Comparison of ENCODE assay signal across 16 cellular contexts in the genomic region with DNA sequence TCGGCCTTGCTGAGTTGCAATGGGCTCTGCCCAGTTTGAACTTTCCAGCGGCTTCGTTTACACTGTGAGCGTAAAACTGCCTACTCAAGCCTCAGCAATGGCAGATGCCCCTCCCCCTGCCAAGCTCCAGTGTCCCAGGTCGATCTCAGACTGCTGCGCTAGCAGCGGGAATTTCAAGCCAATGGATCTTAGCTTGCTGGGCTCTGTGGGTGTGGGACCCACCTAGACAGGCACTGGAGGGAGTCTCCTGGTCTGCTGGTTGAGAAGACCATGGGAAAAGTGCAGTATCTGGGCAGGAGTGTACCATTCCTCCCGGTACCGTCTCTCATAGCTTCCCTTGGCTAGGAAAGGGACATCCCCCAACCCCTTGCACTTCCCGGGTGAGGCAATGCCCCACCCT.
DNase-seq lines count a peak whose midpoint lies in the region; ATAC-seq and TF ChIP-seq lines count a peak whose summit lies in the region.
"Had no signal": no experiment of that assay in that cellular context is flagged by ENCODE, and none has a peak within 500 bp of the region (broad histone marks: within the 10 kb centered on the region; RNA-seq: fewer than 3 reads in every experiment).

No MANE protein-coding gene starts in this region.

- peak; percentile 46 for DNase-seq in ELF-1 (ENCODE audit: low read depth, low spot score)
- DNase-seq in hepatocyte (ENCODE audit: low spot score): no peak
- DNase-seq in nephron progenitor cell: no peak
- DNase-seq in thyroid gland: no peak
- no peak for DNase-seq in gastrocnemius medialis
- no peak for DNase-seq in stimulated activated CD4-positive, alpha-beta T cell treated with anti-CD3 and anti-CD28 coated beads, Interleukin-12 subunit alpha, Interleukin-12 subunit beta, amount 100 ng/mL, for 4 hours
- DNase-seq: AML-193, Calu3, DND-41, GOT3, NCI-H1436, NCI-H2227 treated with DMSO at 0.1 percent for 48 hours, NCI-H69, SK-N-SH had no signal

- H3K27ac ChIP-seq in HUES48 (ENCODE audit: low read depth, low read length): no peak overlapping the region
- H3K27ac ChIP-seq in hepatocyte: no peak overlapping the region
- H3K27ac ChIP-seq in thyroid gland: no peak overlapping the region
- no peak overlapping the region for H3K27ac ChIP-seq in gastrocnemius medialis

- no peaks in the 10 kb centered on the region for H3K36me3 Mint-ChIP-seq in nephron progenitor cell (ENCODE audit: low read depth)

- peak overlapping the region; percentile 23 for H3K4me3 Mint-ChIP-seq in nephron progenitor cell

- H3K4me3 ChIP-seq in HUES48 (ENCODE audit: low read depth, low read length): peak overlapping the region; percentile 57
- no peak overlapping the region for H3K4me3 ChIP-seq in hepatocyte
- H3K4me3 ChIP-seq in thyroid gland (replicated peaks in 1 of 3): no peak overlapping the region
- H3K4me3 ChIP-seq in gastrocnemius medialis: no peak overlapping the region

- intact Hi-C loops in thyroid gland (cut with DNase I) (no loop called here), gastrocnemius medialis (cut with DNase I; ENCODE audit: low total_unique reads) (no loop called here)

- H3K9me3 ChIP-seq in HUES48 (ENCODE audit: control insufficient read depth, insufficient read depth, low read length) (no peaks in the 10 kb centered on the region), hepatocyte (ENCODE audit: low read depth) (no peaks in the 10 kb centered on the region), thyroid gland (no peaks in the 10 kb centered on the region), gastrocnemius medialis (peaks cover 0 to 4% (median 0%) of the 10 kb centered on the region in 3 donors)
- H3K9me3 ChIP-seq: SK-N-SH had no signal

- peaks cover 6% of the 10 kb centered on the region; the same call in 1 of the 2 replicates for H3K4me1 ChIP-seq in HUES48 (ENCODE audit: control insufficient read depth, insufficient read depth, low read length)
- H3K4me1 ChIP-seq in hepatocyte (ENCODE audit: insufficient read depth): no peaks in the 10 kb centered on the region
- H3K4me1 ChIP-seq in thyroid gland: no peaks in the 10 kb centered on the region
- H3K4me1 ChIP-seq in gastrocnemius medialis: no peaks in the 10 kb centered on the region

- in situ Hi-C loops in gastrocnemius medialis (cut with MboI; ENCODE audit: low sequenced_read_pairs in 4 of 4): no loop called here

- peaks cover 8% of the 10 kb centered on the region for H3K27me3 Mint-ChIP-seq in nephron progenitor cell (ENCODE audit: low read depth, poor library complexity)

- TF ChIP-seq POLR2A in thyroid gland (IDR thresholded peaks at IDR 0.05) (no peak), gastrocnemius medialis (IDR thresholded peaks at IDR 0.05) (no peak)

- H3K9me3 Mint-ChIP-seq in nephron progenitor cell: peaks cover 26% of the 10 kb centered on the region

- WGBS in hepatocyte (ENCODE audit: low lambda C conversion rate, missing lambda C conversion rate): 53% methylated on average over 10 of the region's 10 CpGs
- 64 to 66% methylated on average over 6 to 8 of the region's 10 CpGs for WGBS in thyroid gland, 2 donors

- ATAC-seq in gastrocnemius medialis: no peak
- ATAC-seq: Right ventricle myocardium inferior had no signal

- no peaks in the 10 kb centered on the region for H3K27me3 ChIP-seq in HUES48 (ENCODE audit: control insufficient read depth, insufficient read depth, low read length)
- H3K27me3 ChIP-seq in hepatocyte: no peaks in the 10 kb centered on the region
- no peaks in the 10 kb centered on the region for H3K27me3 ChIP-seq in thyroid gland
- peaks cover 0 to 4% (median 0%) of the 10 kb centered on the region in 3 donors for H3K27me3 ChIP-seq in gastrocnemius medialis

- no peak for TF ChIP-seq CTCF in hepatocyte (IDR thresholded peaks at IDR 0.05; ENCODE audit: poor library complexity)
- TF ChIP-seq CTCF in nephron progenitor cell (IDR thresholded peaks at IDR 0.05): no peak
- no peak for TF ChIP-seq CTCF in thyroid gland (IDR thresholded peaks at IDR 0.05)
- TF ChIP-seq CTCF in gastrocnemius medialis (IDR thresholded peaks at IDR 0.05 in 4 of 5, conservative IDR thresholded peaks at IDR 0.05 in 1 of 5): no peak

- H3K4me1 Mint-ChIP-seq in nephron progenitor cell: no peaks in the 10 kb centered on the region

- no peak overlapping the region for H2AFZ ChIP-seq in hepatocyte

- H3K36me3 ChIP-seq in HUES48 (ENCODE audit: control insufficient read depth, insufficient read depth, low read length) (no peaks in the 10 kb centered on the region), hepatocyte (replicated peaks; ENCODE audit: insufficient read depth, low read depth) (no peaks in the 10 kb centered on the region), thyroid gland (no peaks in the 10 kb centered on the region), gastrocnemius medialis (no peaks in the 10 kb centered on the region)

- H3K9ac ChIP-seq in HUES48 (ENCODE audit: low read depth, low read length): no peak overlapping the region
- H3K9ac ChIP-seq: SK-N-SH had no signal

- no peak overlapping the region for H3K27ac Mint-ChIP-seq in nephron progenitor cell

- no peaks in the 10 kb centered on the region for H3K79me2 ChIP-seq in hepatocyte

- peak overlapping the region; percentile 42 for H3K4me2 ChIP-seq in hepatocyte
- H3K4me2 ChIP-seq: SK-N-SH had no signal

- H4K20me1 ChIP-seq in hepatocyte (ENCODE audit: insufficient read depth, poor library complexity, severe bottlenecking): no peaks in the 10 kb centered on the region

- H3K9me2 ChIP-seq in hepatocyte (replicated peaks; ENCODE audit: insufficient read depth): no peaks in the 10 kb centered on the region
- H3K9me2 ChIP-seq: SK-N-SH had no signal
